Comparison of ENCODE assay signal across 14 cellular contexts in genomic region chr6:134516582-134516981, GRCh38.
DNase-seq lines count a peak whose midpoint lies in the region; ATAC-seq and TF ChIP-seq lines count a peak whose summit lies in the region.
"Had no signal": no experiment of that assay in that cellular context is flagged by ENCODE, and none has a peak within 500 bp of the region (broad histone marks: within the 10 kb centered on the region; RNA-seq: fewer than 3 reads in every experiment).

No MANE protein-coding gene starts in this region.

- no peaks in the 10 kb centered on the region for H3K27me3 Mint-ChIP-seq in stimulated activated memory B cell treated with anti-CD40 and anti-IgM and Interleukin-4, amounts not matched to agents 10 μg/mL and 1 μg/mL and 100 μg/mL, for 72 hours
- H3K27me3 Mint-ChIP-seq: activated naive CD8-positive, alpha-beta T cell had no signal

- H3K27me3 ChIP-seq in liver (ENCODE audit: control insufficient read depth in 4 of 4, insufficient read depth in 4 of 4, low read length in 3 of 4) (no peaks in the 10 kb centered on the region), stomach (no peaks in the 10 kb centered on the region)

- no peak for TF ChIP-seq POLR2A in stomach (IDR thresholded peaks at IDR 0.05)

- intact Hi-C loops in stomach (cut with DNase I; ENCODE audit: low total_unique reads) = no loop called here

- WGBS in liver = 65% methylated on average over 3 of the region's 3 CpGs
- 73 to 83% (median 80%) methylated on average over 3 of the region's 3 CpGs for WGBS in stomach, 5 donors

- no peaks in the 10 kb centered on the region for H3K36me3 ChIP-seq in liver (ENCODE audit: control insufficient read depth in 4 of 4, insufficient read depth in 3 of 4, low read depth in 1 of 4, low read length in 3 of 4)
- no peaks in the 10 kb centered on the region for H3K36me3 ChIP-seq in stomach

- peak overlapping the region; percentile 70 to 72 for H3K27ac ChIP-seq in liver (ENCODE audit: low read depth in 1 of 2, low read length in 2 of 2)
- H3K27ac ChIP-seq in stomach = peak overlapping the region in 4 of 5 donors; percentile 57 to 69 (median 66)

- H3K4me1 ChIP-seq in liver (ENCODE audit: control insufficient read depth in 4 of 4, insufficient read depth in 4 of 4, low read length in 3 of 4) (peaks cover 4 to 25% (median 15%) of the 10 kb centered on the region in 4 donors), stomach (peaks cover 9 to 41% (median 25%) of the 10 kb centered on the region in 4 donors)

- no peaks in the 10 kb centered on the region for H3K9me3 ChIP-seq in liver (ENCODE audit: control insufficient read depth in 4 of 4, low read length in 3 of 4)
- no peaks in the 10 kb centered on the region for H3K9me3 ChIP-seq in stomach

- H3K4me3 ChIP-seq in liver (ENCODE audit: low read depth in 1 of 3, low read length in 3 of 3) = no peak overlapping the region
- no peak overlapping the region for H3K4me3 ChIP-seq in stomach

- H3K27ac Mint-ChIP-seq in stimulated activated memory B cell treated with anti-CD40 and anti-IgM and Interleukin-4, amounts not matched to agents 10 μg/mL and 1 μg/mL and 100 μg/mL, for 72 hours = no peak overlapping the region
- H3K27ac Mint-ChIP-seq: activated naive CD8-positive, alpha-beta T cell had no signal

- H3K4me3 Mint-ChIP-seq in stimulated activated memory B cell treated with anti-CD40 and anti-IgM and Interleukin-4, amounts not matched to agents 10 μg/mL and 1 μg/mL and 100 μg/mL, for 72 hours = no peak overlapping the region
- H3K4me3 Mint-ChIP-seq: activated naive CD8-positive, alpha-beta T cell had no signal

- no peaks in the 10 kb centered on the region for H3K9me3 Mint-ChIP-seq in stimulated activated memory B cell treated with anti-CD40 and anti-IgM and Interleukin-4, amounts not matched to agents 10 μg/mL and 1 μg/mL and 100 μg/mL, for 72 hours
- H3K9me3 Mint-ChIP-seq: CD14-positive monocyte had no signal

- DNase-seq in NAMALWA (ENCODE audit: low spot score) (peak; percentile 8), brain pericyte (ENCODE audit: low read depth, low spot score) (peak; percentile 24), stomach (no peak), germinal center (ENCODE audit: low spot score) (no peak)
- DNase-seq: activated CD4-positive, alpha-beta T cell treated with anti-CD3 and anti-CD28 coated beads for 4 hours; activated T-cell treated with anti-CD3 and anti-CD28 coated beads, Interleukin-2, amount 50 U/mL, for 1 hour; KBM-7; NCI-H1105; NCI-H2171 had no signal

- no peak for TF ChIP-seq RAD21 in liver (IDR thresholded peaks at IDR 0.05)

- TF ChIP-seq CTCF in liver (IDR thresholded peaks at IDR 0.05; ENCODE audit: low read depth, low read length, missing input control) (no peak), stomach (IDR thresholded peaks at IDR 0.05) (no peak)

- no peak for ATAC-seq in stimulated activated memory B cell treated with anti-CD40 and anti-IgM and Interleukin-4, amounts not matched to agents 10 μg/mL and 1 μg/mL and 100 μg/mL, for 72 hours
- ATAC-seq in GM19467 (IDR thresholded peaks at IDR 0.05; ENCODE audit: unreplicated experiment) = no peak

- H3K36me3 Mint-ChIP-seq in stimulated activated memory B cell treated with anti-CD40 and anti-IgM and Interleukin-4, amounts not matched to agents 10 μg/mL and 1 μg/mL and 100 μg/mL, for 72 hours = no peaks in the 10 kb centered on the region

- H3K4me1 Mint-ChIP-seq in stimulated activated memory B cell treated with anti-CD40 and anti-IgM and Interleukin-4, amounts not matched to agents 10 μg/mL and 1 μg/mL and 100 μg/mL, for 72 hours = peaks cover 29% of the 10 kb centered on the region

- TF ChIP-seq EP300 in stomach (IDR thresholded peaks at IDR 0.05) = no peak

- H3K9ac ChIP-seq in liver (ENCODE audit: low read depth in 1 of 2, low read length in 2 of 2) = no peak overlapping the region

TF ChIP-seq in liver, 16 proteins besides CTCF, POLR2A, EP300 and RAD21:
- no peak for TF ChIP-seq JUND (IDR thresholded peaks at IDR 0.05)
- TF ChIP-seq FOXA2 (IDR thresholded peaks at IDR 0.05) = no peak
- no peak for TF ChIP-seq MAX (IDR thresholded peaks at IDR 0.05)
- no peak for TF ChIP-seq HNF4A (conservative IDR thresholded peaks at IDR 0.05)
- no peak for TF ChIP-seq GABPA (IDR thresholded peaks at IDR 0.05 in 1 of 2, conservative IDR thresholded peaks at IDR 0.05 in 1 of 2)
- no peak for TF ChIP-seq EGR1 (IDR thresholded peaks at IDR 0.05; ENCODE audit: low read depth in 2 of 2)
- TF ChIP-seq TAF1 (conservative IDR thresholded peaks at IDR 0.05) = no peak
- no peak for TF ChIP-seq RXRA (IDR thresholded peaks at IDR 0.05)
- no peak for TF ChIP-seq REST (IDR thresholded peaks at IDR 0.05)

Comparison
In these comparisons a context has a peak if more than half of its experiments do, and no peak if none do; other contexts are left out.
1. DNase-seq: peak in NAMALWA (single experiment) and brain pericyte (single experiment); none in stomach (single experiment) and germinal center (single experiment).